ENCODE assay signal across 27 cellular contexts in genomic region chr4:156885374-156885773, GRCh38.
"Had no signal": no experiment of that assay in that cellular context is flagged by ENCODE, and none has a peak within 500 bp of the region (broad histone marks: within the 10 kb centered on the region; RNA-seq: fewer than 3 reads in every experiment).

No MANE protein-coding gene starts in this region.

- H3K4me3 Mint-ChIP-seq: naive thymus-derived CD8-positive, alpha-beta T cell; natural killer cell treated with Interleukin-12 subunit alpha and Interleukin-12 subunit beta and Interleukin-15 and Interleukin-18, amount 100 ng/mL, for 72 hours; nephron progenitor cell; neural crest cell; stimulated activated effector memory CD8-positive, alpha-beta T cell treated with anti-CD3 and anti-CD28 coated beads, Interleukin-12 subunit alpha, Interleukin-12 subunit beta, amount 100 ng/mL, for 72 hours; stimulated activated naive B cell treated with anti-CD40 and anti-IgM and Interleukin-4, amounts not matched to agents 10 μg/mL and 1 μg/mL and 100 μg/mL, for 72 hours; stimulated activated naive CD8-positive, alpha-beta T cell treated with anti-CD3 and anti-CD28 coated beads, Interleukin-15, Interleukin-2, amounts not matched to agents 100 ng/mL and 50 ng/mL, for 24 hours had no signal

- H3K4me1 ChIP-seq: pancreas, psoas muscle, tibial nerve, upper lobe of left lung, vagina had no signal

- H3K9me3 Mint-ChIP-seq: stimulated activated naive CD8-positive, alpha-beta T cell treated with anti-CD3 and anti-CD28 coated beads, Interleukin-15, Interleukin-2, amounts not matched to agents 100 ng/mL and 50 ng/mL, for 24 hours had no signal

- H3K4me3 ChIP-seq: pancreas, psoas muscle, skin epidermis, stomach, thoracic aorta, thyroid gland, tibial nerve, upper lobe of left lung, vagina had no signal

- H3K9me3 ChIP-seq: neutrophil, pancreas, psoas muscle, stomach, thoracic aorta, thyroid gland, upper lobe of left lung, vagina had no signal

- H3K27ac Mint-ChIP-seq: naive thymus-derived CD8-positive, alpha-beta T cell; natural killer cell treated with Interleukin-12 subunit alpha and Interleukin-12 subunit beta and Interleukin-15 and Interleukin-18, amount 100 ng/mL, for 72 hours; nephron progenitor cell; stimulated activated effector memory CD8-positive, alpha-beta T cell treated with anti-CD3 and anti-CD28 coated beads, Interleukin-12 subunit alpha, Interleukin-12 subunit beta, amount 100 ng/mL, for 72 hours; stimulated activated naive B cell treated with anti-CD40 and anti-IgM and Interleukin-4, amounts not matched to agents 10 μg/mL and 1 μg/mL and 100 μg/mL, for 72 hours; stimulated activated naive CD8-positive, alpha-beta T cell treated with anti-CD3 and anti-CD28 coated beads, Interleukin-15, Interleukin-2, amounts not matched to agents 100 ng/mL and 50 ng/mL, for 24 hours had no signal

- H3K27me3 Mint-ChIP-seq: naive thymus-derived CD8-positive, alpha-beta T cell; natural killer cell treated with Interleukin-12 subunit alpha and Interleukin-12 subunit beta and Interleukin-15 and Interleukin-18, amount 100 ng/mL, for 72 hours; stimulated activated naive B cell treated with anti-CD40 and anti-IgM and Interleukin-4, amounts not matched to agents 10 μg/mL and 1 μg/mL and 100 μg/mL, for 72 hours; stimulated activated naive CD8-positive, alpha-beta T cell treated with anti-CD3 and anti-CD28 coated beads, Interleukin-15, Interleukin-2, amounts not matched to agents 100 ng/mL and 50 ng/mL, for 24 hours had no signal

- ATAC-seq: naive thymus-derived CD8-positive, alpha-beta T cell; natural killer cell treated with Interleukin-12 subunit alpha and Interleukin-12 subunit beta and Interleukin-15 and Interleukin-18, amount 100 ng/mL, for 72 hours; pancreas; psoas muscle; right cardiac atrium; sciatic nerve; stimulated activated effector memory CD8-positive, alpha-beta T cell treated with anti-CD3 and anti-CD28 coated beads, Interleukin-12 subunit alpha, Interleukin-12 subunit beta, amount 100 ng/mL, for 72 hours; stimulated activated naive B cell treated with anti-CD40 and anti-IgM and Interleukin-4, amounts not matched to agents 10 μg/mL and 1 μg/mL and 100 μg/mL, for 72 hours had no signal

- H3K36me3 Mint-ChIP-seq: naive thymus-derived CD8-positive, alpha-beta T cell; stimulated activated effector memory CD8-positive, alpha-beta T cell treated with anti-CD3 and anti-CD28 coated beads, Interleukin-12 subunit alpha, Interleukin-12 subunit beta, amount 100 ng/mL, for 72 hours; stimulated activated naive B cell treated with anti-CD40 and anti-IgM and Interleukin-4, amounts not matched to agents 10 μg/mL and 1 μg/mL and 100 μg/mL, for 72 hours had no signal

- H3K4me1 Mint-ChIP-seq: naive thymus-derived CD8-positive, alpha-beta T cell; stimulated activated effector memory CD8-positive, alpha-beta T cell treated with anti-CD3 and anti-CD28 coated beads, Interleukin-12 subunit alpha, Interleukin-12 subunit beta, amount 100 ng/mL, for 72 hours; stimulated activated naive B cell treated with anti-CD40 and anti-IgM and Interleukin-4, amounts not matched to agents 10 μg/mL and 1 μg/mL and 100 μg/mL, for 72 hours had no signal

- H3K27ac ChIP-seq: neutrophil, pancreas, psoas muscle, skin epidermis, stomach, thoracic aorta, thyroid gland, tibial nerve, upper lobe of left lung, vagina had no signal

- H3K27me3 ChIP-seq: neutrophil, pancreas, stomach, thyroid gland, tibial nerve, upper lobe of left lung, vagina had no signal

- FAIRE-seq: urothelium cell line had no signal

- DNase-seq: naive thymus-derived CD8-positive, alpha-beta T cell; nephron progenitor cell; nucleus accumbens; pancreas; psoas muscle; right cardiac atrium; stimulated activated CD4-positive, alpha-beta T cell treated with anti-CD3 and anti-CD28 coated beads, Interleukin-15, amount 100 ng/mL, for 24 hours; stimulated activated CD4-positive, alpha-beta T cell treated with anti-CD3 and anti-CD28 coated beads, Interleukin-2, amount 100 ng/mL, for 24 hours; stimulated activated CD4-positive, alpha-beta T cell treated with anti-CD3 and anti-CD28 coated beads, Interleukin-2, amount 100 ng/mL, for 48 hours; stimulated activated CD4-positive, alpha-beta T cell treated with anti-CD3 and anti-CD28 coated beads, Interleukin-4, amount 100 ng/mL, for 24 hours; stimulated activated naive B cell treated with anti-CD40 and anti-IgM and Interleukin-4, amounts not matched to agents 10 μg/mL and 1 μg/mL and 100 μg/mL, for 72 hours; stimulated activated naive CD4-positive, alpha-beta T cell treated with Interleukin-2 at 50 U/mL for 16 hours; stomach; thyroid gland; trophoblast cell; upper lobe of left lung had no signal

- H3K36me3 ChIP-seq: neutrophil, pancreas, stomach, thoracic aorta, thyroid gland, tibial nerve, upper lobe of left lung, vagina had no signal
